In genomic region chr5:143052967-143053682, GRCh38 we compare ENCODE assay signal across 17 cellular contexts.
DNase-seq lines count a peak whose midpoint lies in the region; ATAC-seq and TF ChIP-seq lines count a peak whose summit lies in the region.
"Had no signal": no experiment of that assay in that cellular context is flagged by ENCODE, and none has a peak within 500 bp of the region (broad histone marks: within the 10 kb centered on the region; RNA-seq: fewer than 3 reads in every experiment).

No MANE protein-coding gene starts in this region.

- no peak for ATAC-seq in effector memory CD8-positive, alpha-beta T cell (replicated peaks)
- peak; percentile 26 for ATAC-seq in stimulated activated naive CD8-positive, alpha-beta T cell treated with anti-CD3 and anti-CD28 coated beads, Interleukin-15, Interleukin-2, amounts not matched to agents 100 U/mL and 50 U/mL, for 24 hours
- no peak for ATAC-seq in HG03095 (IDR thresholded peaks at IDR 0.05; ENCODE audit: unreplicated experiment)
- ATAC-seq: activated T-cell treated with anti-CD3 and anti-CD28 coated beads, Interleukin-2, amount 50 U/mL, for 72 hours; left lung; naive thymus-derived CD4-positive, alpha-beta T cell; T-helper 17 cell had no signal

- H3K36me3 Mint-ChIP-seq in activated T-cell treated with anti-CD3 and anti-CD28 coated beads, Interleukin-2, amount 50 U/mL, for 24 hours (ENCODE audit: low read depth), result peaks cover 46% of the 10 kb centered on the region
- peaks cover 38% of the 10 kb centered on the region for H3K36me3 Mint-ChIP-seq in effector memory CD8-positive, alpha-beta T cell (ENCODE audit: insufficient read depth)

- TF ChIP-seq POLR2A in NB4 (IDR thresholded peaks at IDR 0.05; ENCODE audit: extremely low read depth, insufficient read length), result no peak

- DNase-seq in activated T-cell treated with anti-CD3 and anti-CD28 coated beads, Interleukin-2, amount 50 U/mL, for 24 hours, result no peak
- no peak for DNase-seq in activated T-cell treated with anti-CD3 and anti-CD28 coated beads, Interleukin-2, amount 50 U/mL, for 1 hour
- peak; percentile 60 for DNase-seq in NB4 (ENCODE audit: low read depth)
- no peak for DNase-seq in effector memory CD8-positive, alpha-beta T cell
- DNase-seq in stimulated activated naive CD8-positive, alpha-beta T cell treated with anti-CD3 and anti-CD28 coated beads, Interleukin-15, Interleukin-2, amounts not matched to agents 100 U/mL and 50 U/mL, for 24 hours, result no peak
- no peak for DNase-seq in occipital lobe (lab: John Stamatoyannopoulos, UW)
- no peak for DNase-seq in activated CD8-positive, alpha-beta memory T cell treated with anti-CD3 and anti-CD28 coated beads, Interleukin-2, amount 50 U/mL, for 4 hours
- DNase-seq: activated CD4-positive, alpha-beta T cell treated with anti-CD3 and anti-CD28 coated beads for 1 hour; activated T-cell treated with anti-CD3 and anti-CD28 coated beads, Interleukin-2, amount 50 U/mL, for 72 hours; GF-D8; hypothalamus; left lung; naive thymus-derived CD4-positive, alpha-beta T cell; NCI-H1694; NCI-H526; T-helper 17 cell had no signal

- H3K9me3 Mint-ChIP-seq in activated T-cell treated with anti-CD3 and anti-CD28 coated beads, Interleukin-2, amount 50 U/mL, for 24 hours, result no peaks in the 10 kb centered on the region
- no peaks in the 10 kb centered on the region for H3K9me3 Mint-ChIP-seq in effector memory CD8-positive, alpha-beta T cell
- H3K9me3 Mint-ChIP-seq: activated T-cell treated with anti-CD3 and anti-CD28 coated beads, Interleukin-2, amount 50 U/mL, for 72 hours; naive thymus-derived CD4-positive, alpha-beta T cell had no signal

- H3K4me3 ChIP-seq in NB4 (ENCODE audit: low read depth, low read length), result no peak overlapping the region
- H3K4me3 ChIP-seq: left lung had no signal

- no peak for TF ChIP-seq CTCF in NB4 (IDR thresholded peaks at IDR 0.05; ENCODE audit: low read depth, low read length)

- no peaks in the 10 kb centered on the region for H3K27me3 Mint-ChIP-seq in activated T-cell treated with anti-CD3 and anti-CD28 coated beads, Interleukin-2, amount 50 U/mL, for 24 hours
- no peaks in the 10 kb centered on the region for H3K27me3 Mint-ChIP-seq in effector memory CD8-positive, alpha-beta T cell
- H3K27me3 Mint-ChIP-seq: naive thymus-derived CD4-positive, alpha-beta T cell; T-helper 17 cell had no signal

- H3K4me1 Mint-ChIP-seq in activated T-cell treated with anti-CD3 and anti-CD28 coated beads, Interleukin-2, amount 50 U/mL, for 24 hours (ENCODE audit: low read depth), result peaks cover 82% of the 10 kb centered on the region
- H3K4me1 Mint-ChIP-seq in effector memory CD8-positive, alpha-beta T cell (ENCODE audit: low read depth in 2 of 2), result peaks cover 14 to 44% of the 10 kb centered on the region in 2 donors

- peak overlapping the region; percentile 5 for H3K27ac Mint-ChIP-seq in activated T-cell treated with anti-CD3 and anti-CD28 coated beads, Interleukin-2, amount 50 U/mL, for 24 hours
- peak overlapping the region; percentile 70 to 87 for H3K27ac Mint-ChIP-seq in effector memory CD8-positive, alpha-beta T cell
- H3K27ac Mint-ChIP-seq: T-helper 17 cell had no signal

- H3K4me3 Mint-ChIP-seq in activated T-cell treated with anti-CD3 and anti-CD28 coated beads, Interleukin-2, amount 50 U/mL, for 24 hours, result no peak overlapping the region
- no peak overlapping the region for H3K4me3 Mint-ChIP-seq in effector memory CD8-positive, alpha-beta T cell
- H3K4me3 Mint-ChIP-seq: naive thymus-derived CD4-positive, alpha-beta T cell; T-helper 17 cell had no signal
